In the genomic region with DNA sequence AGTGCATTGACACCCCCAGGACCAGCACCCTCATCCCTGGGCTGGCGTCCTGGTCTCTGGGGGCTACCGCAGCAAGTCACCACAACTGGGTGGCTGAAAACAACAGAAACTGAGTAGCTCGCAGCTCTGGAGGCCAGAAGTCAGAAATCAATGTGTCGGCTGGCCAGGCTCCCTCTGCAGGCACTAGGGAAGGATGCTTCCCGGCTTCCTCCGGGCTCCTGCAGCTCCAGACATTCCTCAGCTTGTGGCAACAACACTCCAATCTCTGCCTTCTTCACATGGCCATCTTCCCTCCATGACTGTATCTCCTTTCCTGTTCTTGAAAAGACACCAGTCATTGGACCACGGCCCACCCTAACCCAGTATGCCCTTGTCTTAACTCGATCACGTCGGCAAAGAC, we compare ENCODE assay signal across 13 cellular contexts.
"Had no signal": no experiment of that assay in that cellular context is flagged by ENCODE, and none has a peak within 500 bp of the region (broad histone marks: within the 10 kb centered on the region; RNA-seq: fewer than 3 reads in every experiment).

No MANE protein-coding gene starts in this region.

- H3K4me1 Mint-ChIP-seq: activated B cell treated with CpG ODN at 0.5 μM for 24 hours; activated CD4-positive, alpha-beta T cell treated with anti-CD3 and anti-CD28 coated beads, Interleukin-2, amount 10 ng/mL, durations not matched to agents 7 days and 5 days had no signal

- H3K4me1 ChIP-seq: foreskin keratinocyte, prostate gland had no signal

- H3K36me3 ChIP-seq: heart left ventricle, prostate gland, transverse colon had no signal

- ATAC-seq: foreskin keratinocyte, heart left ventricle, sciatic nerve had no signal

- H3K9me3 ChIP-seq: prostate gland, transverse colon had no signal

- H3K27ac ChIP-seq: foreskin keratinocyte, heart left ventricle, prostate gland, transverse colon had no signal

- H3K4me3 ChIP-seq: heart left ventricle, prostate gland, transverse colon had no signal

- H3K27ac Mint-ChIP-seq: activated B cell treated with CpG ODN at 0.5 μM for 24 hours; activated CD4-positive, alpha-beta T cell treated with anti-CD3 and anti-CD28 coated beads, Interleukin-2, amount 10 ng/mL, durations not matched to agents 7 days and 5 days; activated naive CD4-positive, alpha-beta T cell treated with anti-CD3 and anti-CD28 coated beads for 36 hours had no signal

- DNase-seq: activated B cell treated with CpG ODN at 0.5 μM for 24 hours; activated CD4-positive, alpha-beta T cell treated with anti-CD3 and anti-CD28 coated beads, Interleukin-2, amount 10 ng/mL, durations not matched to agents 7 days and 5 days; activated CD8-positive, alpha-beta memory T cell treated with anti-CD3 and anti-CD28 coated beads for 24 hours; activated naive CD4-positive, alpha-beta T cell treated with anti-CD3 and anti-CD28 coated beads for 36 hours; foreskin keratinocyte; heart left ventricle; stimulated activated CD4-positive, alpha-beta T cell treated with anti-CD3 and anti-CD28 coated beads, Interleukin-2, amount 100 ng/mL, for 24 hours; stimulated activated naive CD4-positive, alpha-beta T cell; substantia nigra; T-helper 1 cell; transverse colon had no signal

- H3K4me3 Mint-ChIP-seq: activated B cell treated with CpG ODN at 0.5 μM for 24 hours; activated CD4-positive, alpha-beta T cell treated with anti-CD3 and anti-CD28 coated beads, Interleukin-2, amount 10 ng/mL, durations not matched to agents 7 days and 5 days; activated naive CD4-positive, alpha-beta T cell treated with anti-CD3 and anti-CD28 coated beads for 36 hours had no signal
